ENCODE assay signal across 13 cellular contexts in the genomic region with DNA sequence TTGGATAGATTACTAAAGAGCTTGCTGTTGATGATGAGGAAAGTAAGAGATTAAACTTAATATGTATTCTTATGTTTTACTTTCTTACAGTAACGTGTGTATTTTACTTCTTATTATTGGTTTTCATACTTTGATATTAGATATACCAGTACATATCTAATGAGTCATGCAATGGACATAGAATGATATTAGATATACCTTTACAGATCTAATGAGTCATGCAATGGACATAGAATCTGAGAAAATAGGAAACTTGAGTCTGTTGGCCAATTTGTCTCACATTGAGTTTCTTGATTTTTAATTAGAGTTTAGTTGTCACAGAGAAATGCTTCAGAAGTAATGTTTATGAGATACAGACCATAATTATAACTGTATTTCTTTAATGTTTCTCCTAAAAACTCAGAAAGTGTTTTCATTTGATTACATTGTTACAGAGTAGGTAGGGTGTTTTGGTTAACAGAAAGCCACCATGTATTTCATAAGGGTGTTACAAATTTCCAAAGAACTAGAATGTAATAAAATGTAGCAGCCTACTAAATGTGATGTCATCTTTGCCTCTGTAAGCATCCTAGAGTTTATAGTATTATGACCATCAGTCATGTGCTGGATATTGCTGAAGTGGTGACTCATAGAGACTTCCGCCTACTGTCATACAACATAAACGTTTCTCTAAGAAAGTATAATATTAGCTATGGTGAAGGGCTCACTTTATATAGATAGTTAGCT.
DNase-seq lines count a peak whose midpoint lies in the region; ATAC-seq and TF ChIP-seq lines count a peak whose summit lies in the region.
"Had no signal": no experiment of that assay in that cellular context is flagged by ENCODE, and none has a peak within 500 bp of the region (broad histone marks: within the 10 kb centered on the region; RNA-seq: fewer than 3 reads in every experiment).

No MANE protein-coding gene starts in this region.

- no peak overlapping the region for H3K9ac ChIP-seq in adipocyte (ENCODE audit: low read length)

- H3K4me3 ChIP-seq in AG10803 (ENCODE audit: low read length) (no peak overlapping the region), adipocyte (ENCODE audit: low read length) (no peak overlapping the region)
- H3K4me3 ChIP-seq: uterus had no signal

- no peak for TF ChIP-seq CTCF in AG10803 (conservative IDR thresholded peaks at IDR 0.05; ENCODE audit: low read length)

- no peaks in the 10 kb centered on the region for H3K9me3 ChIP-seq in adipocyte (ENCODE audit: control insufficient read depth, low read length)
- H3K9me3 ChIP-seq: uterus had no signal

- peaks cover 8% of the 10 kb centered on the region for H3K36me3 ChIP-seq in adipocyte (ENCODE audit: control insufficient read depth, insufficient read depth, low read length, severe bottlenecking)
- H3K36me3 ChIP-seq: uterus had no signal

- H3K27me3 ChIP-seq in adipocyte (replicated peaks; ENCODE audit: control insufficient read depth, insufficient read depth, low read length), result no peaks in the 10 kb centered on the region
- H3K27me3 ChIP-seq: uterus had no signal

- peak; percentile 75 for DNase-seq in AG10803 (ENCODE audit: low read depth)
- peak; percentile 78 for DNase-seq in HS-5 (ENCODE audit: low read depth)
- DNase-seq in adipocyte (ENCODE audit: low read depth), result peak; percentile 75
- peak; percentile 93 for DNase-seq in iris pigment epithelial cell (ENCODE audit: low read depth)
- DNase-seq in NCI-H2081 treated with DMSO at 0.1 percent for 48 hours (lab: John Stamatoyannopoulos, UW), result no peak
- DNase-seq: DMS153; NCI-H1930; stimulated activated CD4-positive, alpha-beta T cell treated with anti-CD3 and anti-CD28 coated beads, Interleukin-2, amount 100 ng/mL, for 48 hours; uterus had no signal

- peaks cover 26% of the 10 kb centered on the region for H3K4me1 ChIP-seq in adipocyte (ENCODE audit: control insufficient read depth, insufficient read depth, low read length)

- ATAC-seq in HG02938 (IDR thresholded peaks at IDR 0.05; ENCODE audit: unreplicated experiment) (no peak), HG03457 (IDR thresholded peaks at IDR 0.05; ENCODE audit: unreplicated experiment) (no peak), GM21723 (IDR thresholded peaks at IDR 0.05; ENCODE audit: unreplicated experiment) (no peak)
- ATAC-seq: WTC11 had no signal
